In the genomic region with DNA sequence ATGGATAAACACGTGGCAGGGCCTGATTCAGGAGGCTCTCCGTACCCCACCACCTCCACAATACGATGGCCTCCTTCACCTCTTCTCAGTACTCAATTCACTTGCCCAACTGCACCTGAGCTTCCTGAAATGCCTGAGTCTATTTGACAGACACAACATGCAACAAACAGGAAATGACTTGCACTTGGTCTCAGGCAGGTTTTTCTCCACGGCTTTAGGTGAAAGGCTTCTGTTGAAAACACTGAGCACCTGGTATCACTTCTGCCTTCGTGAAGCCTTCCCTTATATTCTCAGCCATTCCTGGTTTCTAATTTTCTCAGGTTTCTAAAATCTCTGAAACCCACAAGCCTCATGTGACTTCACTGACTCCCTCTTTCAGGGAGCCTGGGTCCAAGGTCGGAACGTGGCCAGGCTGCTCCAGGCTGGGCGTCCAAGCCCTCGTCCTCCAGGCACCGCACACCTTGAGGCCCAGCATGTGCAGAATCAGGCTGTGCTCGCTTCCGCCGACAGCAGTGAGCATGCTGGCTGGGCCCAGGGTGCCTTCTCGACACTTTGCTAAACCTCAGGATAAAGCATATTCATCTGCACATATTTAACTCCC, we compare ENCODE assay signal across 9 cellular contexts. TPM values are rescaled to one million over a fixed set of nuclear protein-coding genes. Genes with fewer than 3 reads are reported as not detected.
DNase-seq lines count a peak whose midpoint lies in the region; ATAC-seq and TF ChIP-seq lines count a peak whose summit lies in the region.
"Had no signal": no experiment of that assay in that cellular context is flagged by ENCODE, and none has a peak within 500 bp of the region (broad histone marks: within the 10 kb centered on the region; RNA-seq: fewer than 3 reads in every experiment).

No MANE protein-coding gene starts in this region.

- no peak overlapping the region for H3K9ac ChIP-seq in mammary epithelial cell (ENCODE audit: insufficient read depth, low read length)

- DNase-seq in mammary epithelial cell (peak; percentile 45), MCF 10A (ENCODE audit: unreplicated experiment) (no peak), HT-29 (ENCODE audit: low spot score) (peak; percentile 71), type B pancreatic cell (ENCODE audit: extremely low spot score, unreplicated experiment) (no peak), NCI-H82 treated with DMSO at 0.1 percent for 48 hours (lab: John Stamatoyannopoulos, UW; ENCODE audit: unreplicated experiment) (no peak), 8988T (no peak)
- DNase-seq in activated naive CD8-positive, alpha-beta T cell treated with anti-CD3 and anti-CD28 coated beads, Interleukin-2, amount 10 ng/mL, durations not matched to agents 7 days and 5 days: no peak
- DNase-seq in activated effector memory CD4-positive, alpha-beta T cell treated with Interleukin-2 at 50 U/mL for 16 hours: no peak

- ATAC-seq in activated naive CD8-positive, alpha-beta T cell treated with anti-CD3 and anti-CD28 coated beads, Interleukin-2, amount 10 ng/mL, durations not matched to agents 7 days and 5 days (ENCODE audit: low read depth): peak; percentile 65

- TF ChIP-seq CTCF in mammary epithelial cell (conservative IDR thresholded peaks at IDR 0.05 in 1 of 2, IDR thresholded peaks at IDR 0.05 in 1 of 2; ENCODE audit: extremely low read depth in 1 of 2, insufficient read depth in 1 of 2, low read depth in 1 of 2, low read length in 2 of 2): no peak
- no peak for TF ChIP-seq CTCF in MCF 10A (IDR thresholded peaks at IDR 0.05; ENCODE audit: unreplicated experiment)
- TF ChIP-seq CTCF in type B pancreatic cell (conservative IDR thresholded peaks at IDR 0.05): no peak

- POLR2A ChIA-PET in MCF 10A (lab: Yijun Ruan, JAX): interaction anchor here (0.7 kb wide), 1 partner anchor 34 kb away, joined by 3 read pairs; no protein-coding TSS in a partner anchor
- POLR2A ChIA-PET in activated naive CD8-positive, alpha-beta T cell treated with anti-CD3 and anti-CD28 coated beads, Interleukin-2, amount 10 ng/mL, durations not matched to agents 7 days and 5 days (lab: Charles Lee): interaction anchor here (1.4 kb wide), 1 partner anchor 36 kb away, joined by 5 read pairs; no protein-coding TSS in a partner anchor

- in situ Hi-C loops in mammary epithelial cell (cut with MboI; ENCODE audit: low sequenced_read_pairs in 2 of 2): no loop called here

- intact Hi-C loops in mammary epithelial cell (cut with micrococcal nuclease) (no loop called here), MCF 10A (cut with micrococcal nuclease) (no loop called here)

- peaks cover 4% of the 10 kb centered on the region for H3K4me1 ChIP-seq in mammary epithelial cell (ENCODE audit: insufficient read depth, low read length)

- dilution Hi-C loops in mammary epithelial cell (cut with HindIII; ENCODE audit: low sequenced_read_pairs): no loop called here

- peaks cover 8% of the 10 kb centered on the region for H3K36me3 Mint-ChIP-seq in MCF 10A (ENCODE audit: insufficient read depth, unreplicated experiment)
- peaks cover 4% of the 10 kb centered on the region for H3K36me3 Mint-ChIP-seq in activated naive CD8-positive, alpha-beta T cell treated with anti-CD3 and anti-CD28 coated beads, Interleukin-2, amount 10 ng/mL, durations not matched to agents 7 days and 5 days
- H3K36me3 Mint-ChIP-seq in type B pancreatic cell: no peaks in the 10 kb centered on the region

- no peaks in the 10 kb centered on the region for H3K36me3 ChIP-seq in mammary epithelial cell (ENCODE audit: insufficient read depth, low read length)

- no peaks in the 10 kb centered on the region for H4K20me1 ChIP-seq in mammary epithelial cell (ENCODE audit: insufficient read depth, low read length)

- peak overlapping the region; percentile 26 for H3K4me2 ChIP-seq in mammary epithelial cell (ENCODE audit: insufficient read depth, low read depth, low read length)

- WGBS in mammary epithelial cell (ENCODE audit: low coverage, missing lambda C conversion rate): 78% methylated on average over 14 of the region's 14 CpGs

- H3K4me3 ChIP-seq in mammary epithelial cell (replicated peaks in 1 of 3; ENCODE audit: insufficient read depth in 1 of 3, low read depth in 2 of 3, low read length in 3 of 3): no peak overlapping the region

- H3K27ac ChIP-seq in mammary epithelial cell (ENCODE audit: insufficient read depth, low read depth, low read length): no peak overlapping the region
- H3K27ac ChIP-seq: C4-2B had no signal

- no peaks in the 10 kb centered on the region for H3K9me3 ChIP-seq in mammary epithelial cell (replicated peaks; ENCODE audit: insufficient read depth, low read length)

- H3K9me3 Mint-ChIP-seq in MCF 10A (ENCODE audit: unreplicated experiment) (no peaks in the 10 kb centered on the region), type B pancreatic cell (no peaks in the 10 kb centered on the region)
- no peaks in the 10 kb centered on the region for H3K9me3 Mint-ChIP-seq in activated naive CD8-positive, alpha-beta T cell treated with anti-CD3 and anti-CD28 coated beads, Interleukin-2, amount 10 ng/mL, durations not matched to agents 7 days and 5 days

- H3K4me1 Mint-ChIP-seq in MCF 10A (ENCODE audit: insufficient read depth, unreplicated experiment) (peaks cover 18% of the 10 kb centered on the region), type B pancreatic cell (ENCODE audit: unreplicated experiment) (peaks cover 47% of the 10 kb centered on the region)
- H3K4me1 Mint-ChIP-seq in activated naive CD8-positive, alpha-beta T cell treated with anti-CD3 and anti-CD28 coated beads, Interleukin-2, amount 10 ng/mL, durations not matched to agents 7 days and 5 days: peaks cover 30% of the 10 kb centered on the region

- H3K27me3 Mint-ChIP-seq in MCF 10A (ENCODE audit: insufficient read depth, unreplicated experiment): no peaks in the 10 kb centered on the region
- H3K27me3 Mint-ChIP-seq in activated naive CD8-positive, alpha-beta T cell treated with anti-CD3 and anti-CD28 coated beads, Interleukin-2, amount 10 ng/mL, durations not matched to agents 7 days and 5 days: no peaks in the 10 kb centered on the region
- H3K27me3 Mint-ChIP-seq in type B pancreatic cell: no peaks in the 10 kb centered on the region

- no peak overlapping the region for H3K27ac Mint-ChIP-seq in MCF 10A (ENCODE audit: low read depth, unreplicated experiment)
- peak overlapping the region; percentile 61 for H3K27ac Mint-ChIP-seq in activated naive CD8-positive, alpha-beta T cell treated with anti-CD3 and anti-CD28 coated beads, Interleukin-2, amount 10 ng/mL, durations not matched to agents 7 days and 5 days
- peak overlapping the region; percentile 53 for H3K27ac Mint-ChIP-seq in type B pancreatic cell

- H3K4me3 Mint-ChIP-seq in MCF 10A (ENCODE audit: unreplicated experiment) (no peak overlapping the region), type B pancreatic cell (peak overlapping the region; percentile 27)
- peak overlapping the region; percentile 2 for H3K4me3 Mint-ChIP-seq in activated naive CD8-positive, alpha-beta T cell treated with anti-CD3 and anti-CD28 coated beads, Interleukin-2, amount 10 ng/mL, durations not matched to agents 7 days and 5 days

- no TSS peak for BruUV-seq in mammary epithelial cell (replicated peaks; lab: Mats Ljungman, UMichigan)
- no TSS peak for BruUV-seq in MCF 10A (replicated peaks; lab: Mats Ljungman, UMichigan)

- no peak overlapping the region for H2AFZ ChIP-seq in mammary epithelial cell (ENCODE audit: low read depth, low read length)

- no peaks in the 10 kb centered on the region for H3K27me3 ChIP-seq in mammary epithelial cell (ENCODE audit: insufficient read depth, low read length)

- CTCF ChIA-PET in mammary epithelial cell (lab: Charles Lee; ENCODE audit: low non-redundant PET): no interaction called here
- CTCF ChIA-PET in MCF 10A (lab: Yijun Ruan, JAX): interaction anchor here (0.6 to 3.6 kb wide), 3 partner anchors 20 to 1727 kb away, joined by 3 to 20 read pairs (median 3); no protein-coding TSS in a partner anchor

- H3K79me2 ChIP-seq in mammary epithelial cell (ENCODE audit: insufficient read depth, low read length): peaks cover 90% of the 10 kb centered on the region

RNA-seq across cellular contexts. Expression of a gene that starts 34.7 kb away (rescaled TPM):
- 10 to 100 TPM in 1 of 2 donors, 1 to 10 TPM in 1; 4.5 to 15.0 TPM for total RNA-seq in mammary epithelial cell
- 4.4 TPM for polyA plus RNA-seq in mammary epithelial cell
- polyA minus RNA-seq in mammary epithelial cell: 10.4 TPM
- total RNA-seq in MCF 10A (2022): 15.9 and 16.1 TPM in 2 replicates
- total RNA-seq in HT-29 (2014; rRNA removed; shearing (Covaris generic)): 12.2 and 14.1 TPM in 2 replicates
- 10 to 100 TPM; 22.6 to 23.8 TPM for total RNA-seq in activated naive CD8-positive, alpha-beta T cell treated with anti-CD3 and anti-CD28 coated beads, Interleukin-2, amount 10 ng/mL, durations not matched to agents 7 days and 5 days
- 18.5 and 22.2 TPM in 2 replicates for total RNA-seq in type B pancreatic cell (ENCODE audit: low replicate concordance)

Comparison
In these comparisons a context has a peak if more than half of its experiments do, and no peak if none do; other contexts are left out.
1. DNase-seq: peak in mammary epithelial cell (single experiment) and HT-29 (single experiment); none in MCF 10A (single experiment), activated naive CD8-positive, alpha-beta T cell treated with anti-CD3 and anti-CD28 coated beads, Interleukin-2, amount 10 ng/mL, durations not matched to agents 7 days and 5 days (single experiment), type B pancreatic cell (single experiment), NCI-H82 treated with DMSO at 0.1 percent for 48 hours (single experiment), activated effector memory CD4-positive, alpha-beta T cell treated with Interleukin-2 at 50 U/mL for 16 hours (single experiment) and 8988T (single experiment).